In genomic region chr1:108960719-108961118, GRCh38 we compare ENCODE assay signal across 24 cellular contexts. TPM values are rescaled to one million over a fixed set of nuclear protein-coding genes. Genes with fewer than 3 reads are reported as not detected.
DNase-seq lines count a peak whose midpoint lies in the region; ATAC-seq, FAIRE-seq and TF ChIP-seq lines count a peak whose summit lies in the region.
"Had no signal": no experiment of that assay in that cellular context is flagged by ENCODE, and none has a peak within 500 bp of the region (broad histone marks: within the 10 kb centered on the region; RNA-seq: fewer than 3 reads in every experiment).

No MANE protein-coding gene starts in this region.

- ATAC-seq in natural killer cell treated with Interleukin-12 subunit alpha and Interleukin-12 subunit beta and Interleukin-15 and Interleukin-18, amount 100 ng/mL, for 72 hours = no peak
- ATAC-seq in natural killer cell (no peak), K562 (no peak)
- ATAC-seq in naive thymus-derived CD8-positive, alpha-beta T cell = no peak

- H3K4me3 ChIP-seq in Karpas-422 (ENCODE audit: low read length) (no peak overlapping the region), K562 (no peak overlapping the region)
- H3K4me3 ChIP-seq: GM23248, HAP-1 had no signal

- no peak overlapping the region for H3K27ac Mint-ChIP-seq in natural killer cell treated with Interleukin-12 subunit alpha and Interleukin-12 subunit beta and Interleukin-15 and Interleukin-18, amount 100 ng/mL, for 72 hours
- H3K27ac Mint-ChIP-seq in natural killer cell (no peak overlapping the region), type B pancreatic cell (peak overlapping the region; percentile 4)
- no peak overlapping the region for H3K27ac Mint-ChIP-seq in naive thymus-derived CD8-positive, alpha-beta T cell
- H3K27ac Mint-ChIP-seq: CD14-positive monocyte had no signal

- peak overlapping the region; percentile 15 for H3K4me3 Mint-ChIP-seq in natural killer cell treated with Interleukin-12 subunit alpha and Interleukin-12 subunit beta and Interleukin-15 and Interleukin-18, amount 100 ng/mL, for 72 hours
- no peak overlapping the region for H3K4me3 Mint-ChIP-seq in natural killer cell
- H3K4me3 Mint-ChIP-seq in type B pancreatic cell = peak overlapping the region; percentile 26
- H3K4me3 Mint-ChIP-seq in naive thymus-derived CD8-positive, alpha-beta T cell = peak overlapping the region in 3 of 10 donors; percentile 21 to 53 (median 42)
- H3K4me3 Mint-ChIP-seq: CD14-positive monocyte had no signal

- no peak for TF ChIP-seq EP300 in K562 (IDR thresholded peaks at IDR 0.05; ENCODE audit: low read length)

- H3K27me3 Mint-ChIP-seq in natural killer cell treated with Interleukin-12 subunit alpha and Interleukin-12 subunit beta and Interleukin-15 and Interleukin-18, amount 100 ng/mL, for 72 hours = peaks cover 11 to 17% of the 10 kb centered on the region in 2 donors
- H3K27me3 Mint-ChIP-seq in natural killer cell (ENCODE audit: low read depth in 2 of 2) = peaks cover 5 to 16% of the 10 kb centered on the region in 2 donors
- no peaks in the 10 kb centered on the region for H3K27me3 Mint-ChIP-seq in type B pancreatic cell
- peaks cover 0 to 14% (median 3%) of the 10 kb centered on the region in 5 donors for H3K27me3 Mint-ChIP-seq in naive thymus-derived CD8-positive, alpha-beta T cell

- no peaks in the 10 kb centered on the region for H3K9me3 ChIP-seq in Karpas-422 (ENCODE audit: low read length)
- no peaks in the 10 kb centered on the region for H3K9me3 ChIP-seq in K562 (replicated peaks; ENCODE audit: control insufficient read depth, insufficient read depth, low read depth, low read length)
- H3K9me3 ChIP-seq: Caco-2, HAP-1 had no signal

- H3K79me2 ChIP-seq in Karpas-422 (ENCODE audit: low read length) (peaks cover 70% of the 10 kb centered on the region), K562 (ENCODE audit: control insufficient read depth, insufficient read depth, low read length) (peaks cover 74% of the 10 kb centered on the region)

- H3K4me1 ChIP-seq in Karpas-422 (ENCODE audit: low read length) = peaks cover 27% of the 10 kb centered on the region
- H3K4me1 ChIP-seq in K562 (replicated peaks in 1 of 2; ENCODE audit: control insufficient read depth in 2 of 2, insufficient read depth in 2 of 2, low read length in 2 of 2) = peaks cover 19 to 23% of the 10 kb centered on the region in 2 experiments
- H3K4me1 ChIP-seq: Caco-2 had no signal

- POLR2A ChIA-PET in K562 (lab: Yijun Ruan, JAX) = interaction anchor here (0.8 to 3.2 kb wide), 9 partner anchors 8 to 400 kb away, joined by 3 to 36 read pairs (median 4); no protein-coding TSS in a partner anchor
- POLR2A ChIA-PET in naive thymus-derived CD8-positive, alpha-beta T cell (lab: Charles Lee) = no interaction called here

- DNase-seq in natural killer cell treated with Interleukin-12 subunit alpha and Interleukin-12 subunit beta and Interleukin-15 and Interleukin-18, amount 100 ng/mL, for 72 hours (ENCODE audit: low spot score) = no peak
- DNase-seq in natural killer cell (no peak), Karpas-422 (no peak), K562 (ENCODE audit: extremely low read depth in 1 of 4, low spot score in 3 of 4) (no peak), type B pancreatic cell (ENCODE audit: extremely low spot score, unreplicated experiment) (no peak), NCI-H1694 treated with DMSO at 0.1 percent for 48 hours (lab: John Stamatoyannopoulos, UW) (no peak), posterior vena cava (ENCODE audit: low spot score) (no peak)
- DNase-seq in naive thymus-derived CD8-positive, alpha-beta T cell = no peak
- DNase-seq: Caco-2, DMS 273 treated with DMSO at 0.1 percent for 48 hours, GDM1, GM23248, MV-4-11, NCI-H1105 treated with DMSO at 0.1 percent for 48 hours, NCI-H1694, NCI-H2081 treated with DMSO at 0.1 percent for 48 hours, NCI-H2171 treated with DMSO at 0.1 percent for 48 hours, NCI-H524 treated with DMSO at 0.1 percent for 48 hours, NCI-H82, OCI-M1, Right ventricle myocardium superior had no signal

- H3K4me2 ChIP-seq in Karpas-422 (ENCODE audit: low read depth, low read length, poor library complexity, severe bottlenecking) = peak overlapping the region; percentile 77
- no peak overlapping the region for H3K4me2 ChIP-seq in K562 (ENCODE audit: insufficient read depth, low read length)

- no peak for FAIRE-seq in K562 (lab: Jason Lieb, UNC)
- FAIRE-seq: A204.1 had no signal

- no peak for TF ChIP-seq CTCF in natural killer cell (IDR thresholded peaks at IDR 0.05)
- no peak for TF ChIP-seq CTCF in K562 (IDR thresholded peaks at IDR 0.05 in 2 of 3, conservative IDR thresholded peaks at IDR 0.05 in 1 of 3; ENCODE audit: insufficient read depth in 2 of 3, low read depth in 1 of 3, low read length in 3 of 3)
- no peak for TF ChIP-seq CTCF in type B pancreatic cell (conservative IDR thresholded peaks at IDR 0.05)

- in situ Hi-C loops in K562 (cut with MboI) = no loop called here

- H3K4me1 Mint-ChIP-seq in natural killer cell treated with Interleukin-12 subunit alpha and Interleukin-12 subunit beta and Interleukin-15 and Interleukin-18, amount 100 ng/mL, for 72 hours (ENCODE audit: low read depth in 2 of 2) = peaks cover 34 to 49% of the 10 kb centered on the region in 2 donors
- peaks cover 44 to 47% of the 10 kb centered on the region in 2 donors for H3K4me1 Mint-ChIP-seq in natural killer cell
- H3K4me1 Mint-ChIP-seq in type B pancreatic cell (ENCODE audit: unreplicated experiment) = peaks cover 9% of the 10 kb centered on the region
- peaks cover 24 to 62% (median 51%) of the 10 kb centered on the region in 4 donors for H3K4me1 Mint-ChIP-seq in naive thymus-derived CD8-positive, alpha-beta T cell

- TF ChIP-seq RAD21 in K562 (CRISPR knock-in tag; conservative IDR thresholded peaks at IDR 0.05 in 1 of 2, IDR thresholded peaks at IDR 0.05 in 1 of 2) = no peak

- H2AFZ ChIP-seq in Karpas-422 (ENCODE audit: low read length) (no peak overlapping the region), K562 (ENCODE audit: low read depth, low read length) (no peak overlapping the region)
- H2AFZ ChIP-seq: GM23248 had no signal

- no peaks in the 10 kb centered on the region for H3K9me3 Mint-ChIP-seq in natural killer cell treated with Interleukin-12 subunit alpha and Interleukin-12 subunit beta and Interleukin-15 and Interleukin-18, amount 100 ng/mL, for 72 hours
- H3K9me3 Mint-ChIP-seq in natural killer cell (no peaks in the 10 kb centered on the region), type B pancreatic cell (no peaks in the 10 kb centered on the region)
- peaks cover 0 to 7% (median 0%) of the 10 kb centered on the region in 9 donors for H3K9me3 Mint-ChIP-seq in naive thymus-derived CD8-positive, alpha-beta T cell
- H3K9me3 Mint-ChIP-seq: CD14-positive monocyte had no signal

- H3K9ac ChIP-seq in Karpas-422 (ENCODE audit: low read length) (no peak overlapping the region), K562 (ENCODE audit: insufficient read depth in 1 of 2, low read depth in 2 of 2, low read length in 2 of 2) (no peak overlapping the region)
- H3K9ac ChIP-seq: GM23248 had no signal

- intact Hi-C loops in natural killer cell (cut with micrococcal nuclease) = loop anchor here (5.0 kb wide), 3 partner anchors 82 to 268 kb away; partner anchors contain the start of genes GPSM2, PRPF38B and WDR47
- intact Hi-C loops in K562 (cut with micrococcal nuclease) = loop anchor here (5.0 kb wide), 3 partner anchors 48 to 152 kb away; partner anchors contain the start of genes ELAPOR1 and WDR47
- intact Hi-C loops in posterior vena cava (cut with DNase I) = no loop called here

- TF ChIP-seq POLR2A in K562 (conservative IDR thresholded peaks at IDR 0.05) = no peak

- H3K27ac ChIP-seq in Karpas-422 (ENCODE audit: low read length) (no peak overlapping the region), K562 (ENCODE audit: extremely low read depth, low read depth, low read length) (no peak overlapping the region)
- H3K27ac ChIP-seq: GM23248 had no signal

- no peaks in the 10 kb centered on the region for H3K9me1 ChIP-seq in K562 (ENCODE audit: control insufficient read depth, insufficient read depth, low read length)

- no TSS peak for BruUV-seq in K562 (replicated peaks; lab: Mats Ljungman, UMichigan)

- H4K20me1 ChIP-seq in Karpas-422 (ENCODE audit: insufficient read depth, low read depth, low read length) = no peaks in the 10 kb centered on the region
- H4K20me1 ChIP-seq in K562 (replicated peaks; ENCODE audit: control insufficient read depth, insufficient read depth, low read length) = peaks cover 29% of the 10 kb centered on the region

- H3K36me3 ChIP-seq in Karpas-422 (ENCODE audit: insufficient read depth, low read length) = no peaks in the 10 kb centered on the region
- peaks cover 40% of the 10 kb centered on the region for H3K36me3 ChIP-seq in K562 (ENCODE audit: control insufficient read depth, insufficient read depth, low read length)

- 92% methylated on average over 5 of the region's 5 CpGs for WGBS in K562 (ENCODE audit: insufficient coverage, low coverage, missing lambda C conversion rate)

- no peaks in the 10 kb centered on the region for H3K9me2 ChIP-seq in Karpas-422 (replicated peaks; ENCODE audit: insufficient read depth, low read length)

- peaks cover 14% of the 10 kb centered on the region for H3K36me3 Mint-ChIP-seq in natural killer cell treated with Interleukin-12 subunit alpha and Interleukin-12 subunit beta and Interleukin-15 and Interleukin-18, amount 100 ng/mL, for 72 hours
- H3K36me3 Mint-ChIP-seq in natural killer cell (no peaks in the 10 kb centered on the region), type B pancreatic cell (peaks cover 16% of the 10 kb centered on the region)
- peaks cover 0 to 36% (median 22%) of the 10 kb centered on the region in 3 donors for H3K36me3 Mint-ChIP-seq in naive thymus-derived CD8-positive, alpha-beta T cell

- H3K27me3 ChIP-seq in Karpas-422 (ENCODE audit: low read length) (no peaks in the 10 kb centered on the region), K562 (ENCODE audit: control insufficient read depth in 2 of 2, insufficient read depth in 2 of 2, low read length in 2 of 2) (no peaks in the 10 kb centered on the region)

- CTCF ChIA-PET in K562 (lab: Yijun Ruan, JAX; ENCODE audit: low intra/inter-chr PET ratio) = no interaction called here

RNA-seq across cellular contexts. Expression of gene CLCC1, which starts 2.6 kb away (rescaled TPM):
- 10 to 100 TPM; 15.5 to 17.0 TPM for total RNA-seq in natural killer cell treated with Interleukin-12 subunit alpha and Interleukin-12 subunit beta and Interleukin-15 and Interleukin-18, amount 100 ng/mL, for 72 hours
- total RNA-seq in natural killer cell (10 to 100 TPM; 12.8 to 25.8 (median 17.1) TPM), K562 (2014; rRNA removed) (33.3 and 37.7 TPM in 2 replicates), K562 (2014; rRNA removed; fragmentation: Illumina TruSeq; extraction: Trizol) (54.6 and 56.9 TPM in 2 replicates), K562 (2015; rRNA removed; fragmentation: Illumina TruSeq; extraction: Trizol) (41.0 and 44.7 TPM in 2 replicates), K562 (2021) (46.9 and 48.0 TPM in 2 replicates), type B pancreatic cell (ENCODE audit: low replicate concordance) (24.2 and 32.9 TPM in 2 replicates), posterior vena cava (10 to 100 TPM; 23.4 to 31.5 TPM)
- total RNA-seq in Karpas-422 (2014; rRNA removed; shearing (Covaris generic); ENCODE audit: low replicate concordance) = 20.6 and 24.0 TPM in 2 replicates
- total RNA-seq in K562 (2011; cell fraction: chromatin; rRNA removed; ENCODE audit: low replicate concordance) = 52.5 and 118 TPM in 2 replicates
- 60.3 and 60.5 TPM in 2 replicates for total RNA-seq in K562 (2011; cell fraction: nucleolus; rRNA removed)
- 87.2 and 123 TPM in 2 replicates for total RNA-seq in K562 (2011; cell fraction: nucleoplasm; rRNA removed)
- polyA plus RNA-seq in K562 (2011; rRNA removed) (45.6 and 63.4 TPM in 2 replicates), K562 (2014; fragmentation: Illumina TruSeq; extraction: Trizol) (36.4 and 40.4 TPM in 2 replicates), K562 (2014; fragmentation: Nextera tagmentation; extraction: Ambion mirVana) (10 to 100 TPM; 28.8 to 33.9 TPM), K562 (2014; rRNA removed) (35.8 and 39.1 TPM in 2 replicates)
- 20.7 and 27.5 TPM in 2 replicates for polyA plus RNA-seq in K562 (2011; cell fraction: cytosol; rRNA removed)
- polyA plus RNA-seq in K562 (2011; cell fraction: nucleus; rRNA removed) = 34.0 and 35.4 TPM in 2 replicates
- polyA plus RNA-seq in K562 (2012) = 26.4 and 26.8 TPM in 2 replicates
- 57.8 and 68.4 TPM in 2 replicates for polyA minus RNA-seq in K562 (2011; rRNA and poly(A)+ RNA removed)
- 20.8 and 29.7 TPM in 2 replicates for polyA minus RNA-seq in K562 (2011; cell fraction: cytosol; rRNA and poly(A)+ RNA removed)
- polyA minus RNA-seq in K562 (2011; cell fraction: nucleus; rRNA and poly(A)+ RNA removed) = 14.4 and 18.3 TPM in 2 replicates
- 10 to 100 TPM; 25.0 to 25.4 TPM for total RNA-seq in naive thymus-derived CD8-positive, alpha-beta T cell
- 10 to 100 TPM; 10.6 to 12.7 (median 10.8) TPM for polyA plus RNA-seq in naive thymus-derived CD8-positive, alpha-beta T cell

Comparison
In these comparisons a context has a peak if more than half of its experiments do, and no peak if none do; other contexts are left out.
1. intact Hi-C loops: an anchor here in natural killer cell (5.0 kb wide) and K562 (5.0 kb wide); none called in posterior vena cava.